Comparison of ENCODE assay signal across 18 cellular contexts in genomic region chrX:13427441-13428054, GRCh38.
DNase-seq lines count a peak whose midpoint lies in the region; ATAC-seq and TF ChIP-seq lines count a peak whose summit lies in the region.
"Had no signal": no experiment of that assay in that cellular context is flagged by ENCODE, and none has a peak within 500 bp of the region (broad histone marks: within the 10 kb centered on the region; RNA-seq: fewer than 3 reads in every experiment).

No MANE protein-coding gene starts in this region.

- H3K27ac ChIP-seq in mesenchymal stem cell (ENCODE audit: low read length, poor library complexity, severe bottlenecking), result peak overlapping the region; percentile 26
- no peak overlapping the region for H3K27ac ChIP-seq in sigmoid colon
- H3K27ac ChIP-seq: gastroesophageal sphincter, lower lobe of right lung, testis had no signal

- whole genome bisulfite sequencing in mesenchymal stem cell, result 90% methylated on average over 3 of the region's 5 CpGs
- 82 to 83% methylated on average over 5 of the region's 5 CpGs for WGBS in sigmoid colon, 2 donors

- 0 out of 2 replicates have a peak, but pooled peaks cover 3% of the 10 kb centered on the region for H3K9me3 ChIP-seq in MG63
- H3K9me3 ChIP-seq in mesenchymal stem cell (ENCODE audit: control insufficient read depth, low read length), result peaks cover 4% of the 10 kb centered on the region
- no peaks in the 10 kb centered on the region for H3K9me3 ChIP-seq in sigmoid colon
- H3K9me3 ChIP-seq: gastroesophageal sphincter, lower lobe of right lung, testis had no signal

- TF ChIP-seq POLR2A in sigmoid colon (IDR thresholded peaks at IDR 0.05), result no peak

- H3K27me3 Mint-ChIP-seq in WTC11 (ENCODE audit: low read depth), result no peaks in the 10 kb centered on the region
- H3K27me3 Mint-ChIP-seq: B cell had no signal

- H3K36me3 Mint-ChIP-seq in WTC11, result no peaks in the 10 kb centered on the region

- peak overlapping the region in 1 of 2 experiments; percentile 49 for H3K4ac ChIP-seq in mesenchymal stem cell (ENCODE audit: low read depth in 1 of 2, low read length in 2 of 2)

- H4K8ac ChIP-seq in mesenchymal stem cell (ENCODE audit: low read length), result no peak overlapping the region

- H3K9ac ChIP-seq in mesenchymal stem cell (ENCODE audit: low read length), result peak overlapping the region; percentile 58

- no peak overlapping the region for H2AFZ ChIP-seq in mesenchymal stem cell (ENCODE audit: low read depth, low read length)

- no peak overlapping the region for H3K14ac ChIP-seq in mesenchymal stem cell (ENCODE audit: low read length in 2 of 2)

- H3K23ac ChIP-seq in mesenchymal stem cell (ENCODE audit: low read length in 2 of 2), result no peak overlapping the region

- no peak overlapping the region for H2BK15ac ChIP-seq in mesenchymal stem cell (ENCODE audit: low read depth, poor library complexity, severe bottlenecking)

- peaks cover 27% of the 10 kb centered on the region for H3K4me1 Mint-ChIP-seq in WTC11

- no peak overlapping the region for H4K91ac ChIP-seq in mesenchymal stem cell (ENCODE audit: low read length)

- no peak overlapping the region for H2BK5ac ChIP-seq in mesenchymal stem cell (ENCODE audit: low read depth, low read length, poor library complexity, severe bottlenecking)

- ATAC-seq in WTC11, result no peak
- no peak for ATAC-seq in GM18511 (IDR thresholded peaks at IDR 0.05; ENCODE audit: unreplicated experiment)
- ATAC-seq: gastroesophageal sphincter had no signal

- H3K4me1 ChIP-seq in mesenchymal stem cell (ENCODE audit: control insufficient read depth, insufficient read depth, low read depth, low read length) (peaks cover 4% of the 10 kb centered on the region), sigmoid colon (peaks cover 0 to 7% (median 5%) of the 10 kb centered on the region in 4 donors)
- H3K4me1 ChIP-seq: testis had no signal

- peak overlapping the region in 1 of 2 experiments; percentile 15 for H2BK12ac ChIP-seq in mesenchymal stem cell (ENCODE audit: low read length in 2 of 2)

- DNase-seq in Daoy (ENCODE audit: low read depth) (peak; percentile 12), MG63 (peak; percentile 11), WTC11 (ENCODE audit: low spot score) (no peak), mesenchymal stem cell (no peak), sigmoid colon (no peak), GM13976 (ENCODE audit: low spot score) (no peak), cortex of kidney (lab: John Stamatoyannopoulos, UW) (no peak)
- DNase-seq: activated CD4-positive, alpha-beta T cell treated with anti-CD3 and anti-CD28 coated beads for 4 hours; activated T-cell treated with anti-CD3 and anti-CD28 coated beads, Interleukin-2, amount 50 U/mL, for 24 hours; lower lobe of right lung; NCI-H2029 treated with DMSO at 0.1 percent for 48 hours; NCI-H774; retina; testis had no signal

- TF ChIP-seq CTCF in WTC11 (IDR thresholded peaks at IDR 0.05) (no peak), sigmoid colon (IDR thresholded peaks at IDR 0.05) (no peak), GM13976 (IDR thresholded peaks at IDR 0.05; ENCODE audit: borderline replicate concordance, control extremely low read depth, extremely low read depth, insufficient read depth, missing control alignments) (no peak)

- H3K4me2 ChIP-seq in mesenchymal stem cell (ENCODE audit: low read length, poor library complexity, severe bottlenecking), result no peak overlapping the region

- H3K9me3 Mint-ChIP-seq in WTC11, result no peaks in the 10 kb centered on the region
- H3K9me3 Mint-ChIP-seq: activated T-cell treated with anti-CD3 and anti-CD28 coated beads, Interleukin-2, amount 50 U/mL, for 24 hours; T-helper 1 cell treated with Interleukin-12 subunit alpha and Interleukin-12 subunit beta and Interleukin-4 antibody, amounts not matched to agents 30 μg/mL and 1 μg/mL, for 36 hours had no signal

- TF ChIP-seq EP300 in sigmoid colon (IDR thresholded peaks at IDR 0.05), result no peak

- intact Hi-C loops in sigmoid colon (cut with DNase I), result no loop called here

- POLR2A ChIA-PET in WTC11 (lab: Charles Lee), result interaction anchor here (0.6 kb wide), 1 partner anchor 148 kb away, joined by 3 read pairs; no protein-coding TSS in a partner anchor

- H3K4me3 Mint-ChIP-seq in WTC11, result no peak overlapping the region
- H3K4me3 Mint-ChIP-seq: activated T-cell treated with anti-CD3 and anti-CD28 coated beads, Interleukin-2, amount 50 U/mL, for 24 hours; B cell; T-helper 1 cell treated with Interleukin-12 subunit alpha and Interleukin-12 subunit beta and Interleukin-4 antibody, amounts not matched to agents 30 μg/mL and 1 μg/mL, for 36 hours had no signal

- peak overlapping the region; percentile 30; the same call in 1 of the 2 replicates for H3K27ac Mint-ChIP-seq in WTC11
- H3K27ac Mint-ChIP-seq: activated T-cell treated with anti-CD3 and anti-CD28 coated beads, Interleukin-2, amount 50 U/mL, for 24 hours; T-helper 1 cell treated with Interleukin-12 subunit alpha and Interleukin-12 subunit beta and Interleukin-4 antibody, amounts not matched to agents 30 μg/mL and 1 μg/mL, for 36 hours had no signal

- CTCF ChIA-PET in WTC11 (lab: Charles Lee), result interaction anchor here (0.5 kb wide), 1 partner anchor 78 kb away, joined by 4 read pairs; no protein-coding TSS in a partner anchor

- no peak overlapping the region for H2BK120ac ChIP-seq in mesenchymal stem cell (ENCODE audit: low read depth, low read length)

- H3K4me3 ChIP-seq in MG63 (no peak overlapping the region), mesenchymal stem cell (ENCODE audit: insufficient read depth in 1 of 2, low read depth in 1 of 2, low read length in 2 of 2) (no peak overlapping the region), sigmoid colon (no peak overlapping the region)
- H3K4me3 ChIP-seq: gastroesophageal sphincter, lower lobe of right lung, testis had no signal

- no peak overlapping the region for H3K18ac ChIP-seq in mesenchymal stem cell (ENCODE audit: low read depth in 1 of 2, low read length in 2 of 2)

- H2AK5ac ChIP-seq in mesenchymal stem cell (ENCODE audit: low read length, severe bottlenecking), result no peak overlapping the region

- in situ Hi-C loops in GM13976 (cut with MboI; ENCODE audit: low sequenced_read_pairs, unreplicated experiment), result no loop called here

- H3K27me3 ChIP-seq in MG63, result no peaks in the 10 kb centered on the region
- no peaks in the 10 kb centered on the region for H3K27me3 ChIP-seq in mesenchymal stem cell (ENCODE audit: control insufficient read depth in 1 of 2, insufficient read depth in 1 of 2, low read length in 2 of 2)
- no peaks in the 10 kb centered on the region for H3K27me3 ChIP-seq in sigmoid colon
- H3K27me3 ChIP-seq: gastroesophageal sphincter, testis had no signal

- H3K79me1 ChIP-seq in mesenchymal stem cell (replicated peaks; ENCODE audit: low read length, poor library complexity, severe bottlenecking), result no peaks in the 10 kb centered on the region

- H3K36me3 ChIP-seq in MG63 (no peaks in the 10 kb centered on the region), mesenchymal stem cell (ENCODE audit: control insufficient read depth in 1 of 2, insufficient read depth in 2 of 2, low read depth in 1 of 2, low read length in 2 of 2) (no peaks in the 10 kb centered on the region), sigmoid colon (no peaks in the 10 kb centered on the region)
- H3K36me3 ChIP-seq: gastroesophageal sphincter, lower lobe of right lung had no signal

TF ChIP-seq in WTC11, 78 proteins besides CTCF, POLR2A, EP300 and RAD21:
- 0 out of 2 replicates have a peak, but pooled peaks have one; percentile 44 for TF ChIP-seq ZNF423 (CRISPR knock-in tag; IDR thresholded peaks at IDR 0.05)
- TF ChIP-seq, protein P1, sequence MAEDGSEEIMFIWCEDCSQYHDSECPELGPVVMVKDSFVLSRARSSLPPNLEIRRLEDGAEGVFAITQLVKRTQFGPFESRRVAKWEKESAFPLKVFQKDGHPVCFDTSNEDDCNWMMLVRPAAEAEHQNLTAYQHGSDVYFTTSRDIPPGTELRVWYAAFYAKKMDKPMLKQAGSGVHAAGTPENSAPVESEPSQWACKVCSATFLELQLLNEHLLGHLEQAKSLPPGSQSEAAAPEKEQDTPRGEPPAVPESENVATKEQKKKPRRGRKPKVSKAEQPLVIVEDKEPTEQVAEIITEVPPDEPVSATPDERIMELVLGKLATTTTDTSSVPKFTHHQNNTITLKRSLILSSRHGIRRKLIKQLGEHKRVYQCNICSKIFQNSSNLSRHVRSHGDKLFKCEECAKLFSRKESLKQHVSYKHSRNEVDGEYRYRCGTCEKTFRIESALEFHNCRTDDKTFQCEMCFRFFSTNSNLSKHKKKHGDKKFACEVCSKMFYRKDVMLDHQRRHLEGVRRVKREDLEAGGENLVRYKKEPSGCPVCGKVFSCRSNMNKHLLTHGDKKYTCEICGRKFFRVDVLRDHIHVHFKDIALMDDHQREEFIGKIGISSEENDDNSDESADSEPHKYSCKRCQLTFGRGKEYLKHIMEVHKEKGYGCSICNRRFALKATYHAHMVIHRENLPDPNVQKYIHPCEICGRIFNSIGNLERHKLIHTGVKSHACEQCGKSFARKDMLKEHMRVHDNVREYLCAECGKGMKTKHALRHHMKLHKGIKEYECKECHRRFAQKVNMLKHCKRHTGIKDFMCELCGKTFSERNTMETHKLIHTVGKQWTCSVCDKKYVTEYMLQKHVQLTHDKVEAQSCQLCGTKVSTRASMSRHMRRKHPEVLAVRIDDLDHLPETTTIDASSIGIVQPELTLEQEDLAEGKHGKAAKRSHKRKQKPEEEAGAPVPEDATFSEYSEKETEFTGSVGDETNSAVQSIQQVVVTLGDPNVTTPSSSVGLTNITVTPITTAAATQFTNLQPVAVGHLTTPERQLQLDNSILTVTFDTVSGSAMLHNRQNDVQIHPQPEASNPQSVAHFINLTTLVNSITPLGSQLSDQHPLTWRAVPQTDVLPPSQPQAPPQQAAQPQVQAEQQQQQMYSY (CRISPR knock-in tag; IDR thresholded peaks at IDR 0.05), result no peak

Comparison
In these comparisons a context has a peak if more than half of its experiments do, and no peak if none do; other contexts are left out.
1. DNase-seq: peak in Daoy (single experiment) and MG63 (single experiment); none in WTC11 (single experiment), mesenchymal stem cell (single experiment), sigmoid colon (single experiment), GM13976 (single experiment) and cortex of kidney (single experiment).